2 cellular contexts compared by ENCODE assay signal in genomic region chr12:132648616-132649225, GRCh38.
A peak's percentile ranks its signal among the peaks of the same experiment; 100 is the strongest.
TF ChIP-seq lines count a peak whose summit lies in the region.

No MANE protein-coding gene starts in this region.

TF ChIP-seq in HEK293, 187 proteins besides CTCF, POLR2A, EP300 and RAD21:
- TF ChIP-seq ZNF16 (tag by site-specific recombination; IDR thresholded peaks at IDR 0.05; ENCODE audit: low read depth) = no peak
- TF ChIP-seq BCL6B (tag by site-specific recombination; IDR thresholded peaks at IDR 0.05) = peak; percentile 83

TF ChIP-seq in GM12878, 131 proteins besides CTCF, POLR2A, EP300 and RAD21:
- TF ChIP-seq PRDM15 (CRISPR knock-in tag; IDR thresholded peaks at IDR 0.05) (no peak), ATF7 (IDR thresholded peaks at IDR 0.05; ENCODE audit: low read depth) (no peak), SPI1 (IDR thresholded peaks at IDR 0.05; ENCODE audit: borderline replicate concordance, insufficient read depth, low read depth, low read length) (no peak), ZZZ3 (IDR thresholded peaks at IDR 0.05; ENCODE audit: control insufficient read depth, insufficient read length, low read depth) (no peak), ZNF687 (IDR thresholded peaks at IDR 0.05) (no peak), MYC (IDR thresholded peaks at IDR 0.05; ENCODE audit: insufficient read depth, insufficient read length, insufficient replicate concordance, low read length, severe bottlenecking) (no peak)
TF ChIP-seq in GM12878: peak in this region for 0.
